Comparison of ENCODE assay signal across 11 cellular contexts in genomic region chr12:27592548-27592947, GRCh38.
DNase-seq lines count a peak whose midpoint lies in the region; ATAC-seq, FAIRE-seq and TF ChIP-seq lines count a peak whose summit lies in the region.
"Had no signal": no experiment of that assay in that cellular context is flagged by ENCODE, and none has a peak within 500 bp of the region (broad histone marks: within the 10 kb centered on the region; RNA-seq: fewer than 3 reads in every experiment).

No MANE protein-coding gene starts in this region.

- H3K79me2 ChIP-seq in endothelial cell of umbilical vein (ENCODE audit: control insufficient read depth, insufficient read depth, low read length) = peaks cover 61% of the 10 kb centered on the region
- no peaks in the 10 kb centered on the region for H3K79me2 ChIP-seq in OCI-LY7 (ENCODE audit: insufficient read depth, low read depth, low read length)

- BruUV-seq in endothelial cell of umbilical vein (replicated peaks; lab: Mats Ljungman, UMichigan) (no TSS peak), OCI-LY7 (replicated peaks; lab: Mats Ljungman, UMichigan) (no TSS peak)

- H3K9me1 ChIP-seq in endothelial cell of umbilical vein (replicated peaks; ENCODE audit: control insufficient read depth, extremely low read depth, insufficient read depth, low read length) = no peaks in the 10 kb centered on the region

- no peaks in the 10 kb centered on the region for H3K9me2 ChIP-seq in OCI-LY7 (ENCODE audit: insufficient read depth, low read length)

- no peak overlapping the region for H3K9ac ChIP-seq in endothelial cell of umbilical vein (replicated peaks; ENCODE audit: extremely low read depth, insufficient read depth, low read length)

- H3K27ac Mint-ChIP-seq in nephron progenitor cell = no peak overlapping the region
- H3K27ac Mint-ChIP-seq: activated naive CD4-positive, alpha-beta T cell treated with anti-CD3 and anti-CD28 coated beads, Interleukin-2, amount 10 ng/mL, durations not matched to agents 7 days and 5 days; T-helper 1 cell treated with Interleukin-12 subunit alpha and Interleukin-12 subunit beta and Interleukin-4 antibody, amounts not matched to agents 30 μg/mL and 1 μg/mL, for 36 hours had no signal

- POLR2A ChIA-PET in endothelial cell of umbilical vein (lab: Charles Lee) (interaction anchor here (0.6 kb wide), 1 partner anchor 68 kb away, joined by 20 read pairs; the partner anchor contains the start of gene PPFIBP1), OCI-LY7 (lab: Charles Lee) (no interaction called here), HEK293T (lab: Yijun Ruan, JAX) (no interaction called here)

- no peak overlapping the region for H2AFZ ChIP-seq in endothelial cell of umbilical vein (ENCODE audit: low read depth, low read length)
- no peak overlapping the region for H2AFZ ChIP-seq in OCI-LY7 (ENCODE audit: low read length)

- peak; percentile 53 for FAIRE-seq in endothelial cell of umbilical vein (lab: Jason Lieb, UNC)

- CTCF ChIA-PET in endothelial cell of umbilical vein (lab: Charles Lee) (interaction anchor here (1.2 kb wide), 1 partner anchor 10 kb away, joined by 3 read pairs; no protein-coding TSS in a partner anchor), OCI-LY7 (lab: Charles Lee; ENCODE audit: unreplicated experiment) (no interaction called here), HEK293T (lab: Yijun Ruan, JAX) (no interaction called here)

- ATAC-seq in GM21786 (IDR thresholded peaks at IDR 0.05; ENCODE audit: unreplicated experiment) = no peak

- intact Hi-C loops in endothelial cell of umbilical vein (cut with micrococcal nuclease) = no loop called here
- intact Hi-C loops in OCI-LY7 (cut with micrococcal nuclease; ENCODE audit: unreplicated experiment) = no loop called here

- peaks cover 16% of the 10 kb centered on the region for H3K4me1 Mint-ChIP-seq in nephron progenitor cell

- H3K4me2 ChIP-seq in endothelial cell of umbilical vein (ENCODE audit: insufficient read depth, low read length) (no peak overlapping the region), OCI-LY7 (ENCODE audit: low read length) (no peak overlapping the region)

- H3K9me3 Mint-ChIP-seq in nephron progenitor cell = peaks cover 9% of the 10 kb centered on the region
- H3K9me3 Mint-ChIP-seq: activated naive CD4-positive, alpha-beta T cell treated with anti-CD3 and anti-CD28 coated beads, Interleukin-2, amount 10 ng/mL, durations not matched to agents 7 days and 5 days; T-helper 1 cell treated with Interleukin-12 subunit alpha and Interleukin-12 subunit beta and Interleukin-4 antibody, amounts not matched to agents 30 μg/mL and 1 μg/mL, for 36 hours had no signal

- peak; percentile 72 for DNase-seq in EH (ENCODE audit: low read depth)
- DNase-seq in HPDE6-E6E7 (ENCODE audit: extremely low spot score) = peak; percentile 62
- peak; percentile 67 for DNase-seq in endothelial cell of umbilical vein (ENCODE audit: low read depth, low spot score)
- DNase-seq in nephron progenitor cell = no peak
- DNase-seq in OCI-LY7 (ENCODE audit: low spot score) = no peak
- no peak for DNase-seq in HEK293T (ENCODE audit: extremely low spot score)
- no peak for DNase-seq in NAMALWA (ENCODE audit: low spot score)
- DNase-seq: activated naive CD4-positive, alpha-beta T cell treated with anti-CD3 and anti-CD28 coated beads, Interleukin-2, amount 10 ng/mL, durations not matched to agents 7 days and 5 days; MV-4-11 had no signal

- no peak overlapping the region for H3K27ac ChIP-seq in endothelial cell of umbilical vein (ENCODE audit: insufficient read depth, low read depth, low read length)
- H3K27ac ChIP-seq in OCI-LY7 (ENCODE audit: low read depth, low read length, poor library complexity, severe bottlenecking) = no peak overlapping the region

- no peak overlapping the region for H3K4me3 ChIP-seq in endothelial cell of umbilical vein (replicated peaks in 1 of 3; ENCODE audit: insufficient read depth in 1 of 3, low read depth in 1 of 3, low read length in 3 of 3)
- no peak overlapping the region for H3K4me3 ChIP-seq in OCI-LY7 (ENCODE audit: low read depth, low read length, poor library complexity, severe bottlenecking)

- TF ChIP-seq POLR2A in endothelial cell of umbilical vein (IDR thresholded peaks at IDR 0.05; ENCODE audit: low read depth, low read length) = no peak

- peaks cover 45% of the 10 kb centered on the region for H3K36me3 Mint-ChIP-seq in nephron progenitor cell (ENCODE audit: low read depth)
- H3K36me3 Mint-ChIP-seq: activated naive CD4-positive, alpha-beta T cell treated with anti-CD3 and anti-CD28 coated beads, Interleukin-2, amount 10 ng/mL, durations not matched to agents 7 days and 5 days had no signal

- H4K20me1 ChIP-seq in endothelial cell of umbilical vein (replicated peaks; ENCODE audit: control insufficient read depth, extremely low read depth, insufficient read depth, low read length) (no peaks in the 10 kb centered on the region), OCI-LY7 (ENCODE audit: insufficient read depth, low read length) (no peaks in the 10 kb centered on the region)

- peak overlapping the region; percentile 13 for H3K4me3 Mint-ChIP-seq in nephron progenitor cell
- H3K4me3 Mint-ChIP-seq: activated naive CD4-positive, alpha-beta T cell treated with anti-CD3 and anti-CD28 coated beads, Interleukin-2, amount 10 ng/mL, durations not matched to agents 7 days and 5 days; T-helper 1 cell treated with Interleukin-12 subunit alpha and Interleukin-12 subunit beta and Interleukin-4 antibody, amounts not matched to agents 30 μg/mL and 1 μg/mL, for 36 hours had no signal

- H3K9me3 ChIP-seq in endothelial cell of umbilical vein (replicated peaks; ENCODE audit: control insufficient read depth, insufficient read depth, low read length) (no peaks in the 10 kb centered on the region), OCI-LY7 (ENCODE audit: low read length) (no peaks in the 10 kb centered on the region)

- H3K36me3 ChIP-seq in endothelial cell of umbilical vein (ENCODE audit: control insufficient read depth in 2 of 2, extremely low read depth in 1 of 2, insufficient read depth in 2 of 2, low read length in 2 of 2) (no peaks in the 10 kb centered on the region), OCI-LY7 (ENCODE audit: insufficient read depth, low read length) (no peaks in the 10 kb centered on the region)

- TF ChIP-seq CTCF in endothelial cell of umbilical vein (IDR thresholded peaks at IDR 0.05; ENCODE audit: extremely low read depth in 1 of 2, insufficient read depth in 1 of 2, low read depth in 1 of 2, low read length in 2 of 2) (no peak), nephron progenitor cell (IDR thresholded peaks at IDR 0.05) (no peak), OCI-LY7 (conservative IDR thresholded peaks at IDR 0.05; ENCODE audit: low read length) (no peak)

- no peaks in the 10 kb centered on the region for H3K4me1 ChIP-seq in endothelial cell of umbilical vein (ENCODE audit: control insufficient read depth, extremely low read depth, insufficient read depth, low read length)
- no peaks in the 10 kb centered on the region for H3K4me1 ChIP-seq in OCI-LY7 (ENCODE audit: insufficient read depth, low read length, poor library complexity, severe bottlenecking)

- H3K27me3 ChIP-seq in endothelial cell of umbilical vein (ENCODE audit: control insufficient read depth in 2 of 2, insufficient read depth in 2 of 2, low read length in 2 of 2) = no peaks in the 10 kb centered on the region

- dilution Hi-C loops in endothelial cell of umbilical vein (cut with MboI; ENCODE audit: extremely low pct_ligation_motif_present, low sequenced_read_pairs) = no loop called here

- no peaks in the 10 kb centered on the region for H3K27me3 Mint-ChIP-seq in nephron progenitor cell (ENCODE audit: low read depth, poor library complexity)
- H3K27me3 Mint-ChIP-seq: activated naive CD4-positive, alpha-beta T cell treated with anti-CD3 and anti-CD28 coated beads, Interleukin-2, amount 10 ng/mL, durations not matched to agents 7 days and 5 days had no signal

TF ChIP-seq in endothelial cell of umbilical vein, 7 proteins besides CTCF, POLR2A, EP300 and RAD21:
- no peak for TF ChIP-seq GATA2 (IDR thresholded peaks at IDR 0.05; ENCODE audit: insufficient read depth, insufficient read length, low read depth, low read length)
- TF ChIP-seq JUN (IDR thresholded peaks at IDR 0.05; ENCODE audit: borderline replicate concordance, insufficient read depth, insufficient read length, low read depth) = no peak
- TF ChIP-seq POLR2AphosphoS5 (IDR thresholded peaks at IDR 0.05; ENCODE audit: insufficient read depth, low read depth, low read length) = no peak
- no peak for TF ChIP-seq EZH2 (IDR thresholded peaks at IDR 0.05; ENCODE audit: borderline replicate concordance, low read depth, low read length, severe bottlenecking)
- no peak for TF ChIP-seq MYC (IDR thresholded peaks at IDR 0.05; ENCODE audit: low read depth, low read length)
- TF ChIP-seq FOS (IDR thresholded peaks at IDR 0.05; ENCODE audit: borderline replicate concordance, insufficient read depth, low read length) = no peak
- TF ChIP-seq MAX (IDR thresholded peaks at IDR 0.05; ENCODE audit: insufficient read depth, insufficient read length) = no peak

TF ChIP-seq in HEK293T, 16 proteins besides CTCF, POLR2A, EP300 and RAD21:
- TF ChIP-seq L3MBTL2 (conservative IDR thresholded peaks at IDR 0.05) (no peak), SUZ12 (IDR thresholded peaks at IDR 0.05) (no peak), TARDBP (IDR thresholded peaks at IDR 0.05) (no peak), ZNF384 (IDR thresholded peaks at IDR 0.05) (no peak), ELF4 (IDR thresholded peaks at IDR 0.05) (no peak), BHLHE40 (IDR thresholded peaks at IDR 0.05; ENCODE audit: borderline replicate concordance) (no peak), FOXK2 (IDR thresholded peaks at IDR 0.05) (no peak)
TF ChIP-seq in HEK293T: peak in this region for 0.

Comparison
In these comparisons a context has a peak if more than half of its experiments do, and no peak if none do; other contexts are left out.
1. DNase-seq: peak in EH (single experiment), HPDE6-E6E7 (single experiment) and endothelial cell of umbilical vein (single experiment); none in nephron progenitor cell (single experiment), OCI-LY7 (single experiment), HEK293T (single experiment) and NAMALWA (single experiment).